36 cellular contexts compared by ENCODE assay signal in genomic region chr12:21745258-21745657, GRCh38. TPM values are rescaled to one million over a fixed set of nuclear protein-coding genes. Genes with fewer than 3 reads are reported as not detected.
"Had no signal": no experiment of that assay in that cellular context is flagged by ENCODE, and none has a peak within 500 bp of the region (broad histone marks: within the 10 kb centered on the region; RNA-seq: fewer than 3 reads in every experiment).

No MANE protein-coding gene starts in this region.

- H3K36me3 Mint-ChIP-seq: activated naive CD4-positive, alpha-beta T cell treated with anti-CD3 and anti-CD28 coated beads, Interleukin-2, amount 10 ng/mL, durations not matched to agents 7 days and 5 days; activated naive CD8-positive, alpha-beta T cell treated with anti-CD3 and anti-CD28 coated beads for 36 hours; activated naive CD8-positive, alpha-beta T cell treated with anti-CD3 and anti-CD28 coated beads, Interleukin-2, amount 10 ng/mL, durations not matched to agents 7 days and 5 days; brain had no signal

- H3K27ac ChIP-seq: adrenal gland, ascending aorta, body of pancreas, brain microvascular endothelial cell, breast epithelium, cardiac muscle cell had no signal

- H3K4me3 ChIP-seq: adrenal gland, ascending aorta, body of pancreas, breast epithelium, cardiac muscle cell had no signal

- H3K4me1 Mint-ChIP-seq: activated naive CD4-positive, alpha-beta T cell treated with anti-CD3 and anti-CD28 coated beads, Interleukin-2, amount 10 ng/mL, durations not matched to agents 7 days and 5 days; activated naive CD4-positive, alpha-beta T cell treated with anti-CD3 and anti-CD28 coated beads, Interleukin-2, amount 50 U/mL, for 24 hours; activated naive CD8-positive, alpha-beta T cell treated with anti-CD3 and anti-CD28 coated beads for 36 hours; activated naive CD8-positive, alpha-beta T cell treated with anti-CD3 and anti-CD28 coated beads, Interleukin-2, amount 10 ng/mL, durations not matched to agents 7 days and 5 days; activated naive CD8-positive, alpha-beta T cell treated with anti-CD3 and anti-CD28 coated beads, Interleukin-2, amount 50 U/mL, for 24 hours; activated T-helper 17 cell treated with anti-CD3 and anti-CD28 coated beads, Interleukin-2, amount 50 U/mL, for 72 hours; brain; central memory CD8-positive, alpha-beta T cell had no signal

- H3K4me3 Mint-ChIP-seq: activated naive CD4-positive, alpha-beta T cell treated with anti-CD3 and anti-CD28 coated beads for 36 hours; activated naive CD4-positive, alpha-beta T cell treated with anti-CD3 and anti-CD28 coated beads, Interleukin-2, amount 10 ng/mL, durations not matched to agents 7 days and 5 days; activated naive CD4-positive, alpha-beta T cell treated with anti-CD3 and anti-CD28 coated beads, Interleukin-2, amount 50 U/mL, for 24 hours; activated naive CD8-positive, alpha-beta T cell; activated naive CD8-positive, alpha-beta T cell treated with anti-CD3 and anti-CD28 coated beads for 36 hours; activated naive CD8-positive, alpha-beta T cell treated with anti-CD3 and anti-CD28 coated beads, Interleukin-2, amount 10 ng/mL, durations not matched to agents 7 days and 5 days; activated naive CD8-positive, alpha-beta T cell treated with anti-CD3 and anti-CD28 coated beads, Interleukin-2, amount 50 U/mL, for 24 hours; activated T-cell treated with anti-CD3 and anti-CD28 coated beads, Interleukin-2, amount 50 U/mL, for 4 hours; activated T-cell treated with anti-CD3 and anti-CD28 coated beads, Interleukin-2, amount 50 U/mL, for 72 hours; activated T-helper 1 cell treated with anti-CD3 and anti-CD28 coated beads, Interleukin-12 subunit alpha, Interleukin-12 subunit beta, Interleukin-2, Interleukin-4 antibody, amounts not matched to agents 30 ng/mL and 10 ng/mL and 1 ng/mL, durations not matched to agents 14 hours and 24 hours and 36 hours; activated T-helper 17 cell treated with anti-CD3 and anti-CD28 coated beads, Interleukin-2, amount 50 U/mL, for 72 hours; brain; central memory CD8-positive, alpha-beta T cell had no signal

- H3K9me3 Mint-ChIP-seq: activated naive CD4-positive, alpha-beta T cell treated with anti-CD3 and anti-CD28 coated beads, Interleukin-2, amount 10 ng/mL, durations not matched to agents 7 days and 5 days; activated T-cell treated with anti-CD3 and anti-CD28 coated beads, Interleukin-2, amount 50 U/mL, for 4 hours; activated T-helper 1 cell treated with anti-CD3 and anti-CD28 coated beads, Interleukin-12 subunit alpha, Interleukin-12 subunit beta, Interleukin-2, Interleukin-4 antibody, amounts not matched to agents 30 ng/mL and 10 ng/mL and 1 ng/mL, durations not matched to agents 14 hours and 24 hours and 36 hours; activated T-helper 2 cell treated with anti-CD3 and anti-CD28 coated beads, Interferon-gamma antibody, Interleukin-2, Interleukin-4, amounts not matched to agents 10 μg/mL and 5 μg/mL and 100 μg/mL, durations not matched to agents 14 hours and 24 hours and 36 hours had no signal

- H3K36me3 ChIP-seq: adrenal gland, ascending aorta, brain microvascular endothelial cell, breast epithelium, cardiac muscle cell had no signal

- DNase-seq: activated effector memory CD4-positive, alpha-beta T cell treated with anti-CD3 and anti-CD28 coated beads, Interleukin-2, amount 50 U/mL, for 16 hours; activated effector memory CD4-positive, alpha-beta T cell treated with Interleukin-2 at 50 U/mL for 16 hours; activated gamma-delta T cell; activated gamma-delta T cell treated with Interleukin-2 at 50 U/mL for 16 hours; activated naive CD4-positive, alpha-beta T cell; activated naive CD4-positive, alpha-beta T cell treated with anti-CD3 and anti-CD28 coated beads for 36 hours; activated naive CD4-positive, alpha-beta T cell treated with anti-CD3 and anti-CD28 coated beads, Interleukin-2, amount 10 ng/mL, durations not matched to agents 7 days and 5 days; activated naive CD4-positive, alpha-beta T cell treated with anti-CD3 and anti-CD28 coated beads, Interleukin-2, amount 50 U/mL, for 16 hours; activated naive CD4-positive, alpha-beta T cell treated with Interleukin-2 at 50 U/mL for 16 hours; activated naive CD8-positive, alpha-beta T cell treated with anti-CD3 and anti-CD28 coated beads for 36 hours; activated naive CD8-positive, alpha-beta T cell treated with anti-CD3 and anti-CD28 coated beads, Interleukin-2, amount 10 ng/mL, durations not matched to agents 7 days and 5 days; activated naive CD8-positive, alpha-beta T cell treated with anti-CD3 and anti-CD28 coated beads, Interleukin-2, amount 50 U/mL, for 24 hours; activated T-cell treated with anti-CD3 and anti-CD28 coated beads, Interleukin-2, amount 50 U/mL, for 4 hours; activated T-cell treated with anti-CD3 and anti-CD28 coated beads, Interleukin-2, amount 50 U/mL, for 48 hours; activated T-cell treated with anti-CD3 and anti-CD28 coated beads, Interleukin-2, amount 50 U/mL, for 72 hours; adrenal gland; amniotic stem cell; amygdala; anterior cingulate cortex; aorta; body of pancreas; brain microvascular endothelial cell; caudate nucleus; central memory CD4-positive, alpha-beta T cell; cerebellar nuclear complex had no signal

- H3K27me3 ChIP-seq: adrenal gland, ascending aorta, body of pancreas, brain microvascular endothelial cell, breast epithelium, cardiac muscle cell had no signal

- H3K27me3 Mint-ChIP-seq: activated naive CD4-positive, alpha-beta T cell treated with anti-CD3 and anti-CD28 coated beads, Interleukin-2, amount 10 ng/mL, durations not matched to agents 7 days and 5 days had no signal

- ATAC-seq: activated naive CD4-positive, alpha-beta T cell treated with anti-CD3 and anti-CD28 coated beads, Interleukin-2, amount 50 U/mL, for 72 hours; activated naive CD8-positive, alpha-beta T cell treated with anti-CD3 and anti-CD28 coated beads, Interleukin-2, amount 50 U/mL, for 24 hours; activated T-cell treated with anti-CD3 and anti-CD28 coated beads, Interleukin-2, amount 50 U/mL, for 4 hours; activated T-cell treated with anti-CD3 and anti-CD28 coated beads, Interleukin-2, amount 50 U/mL, for 72 hours; activated T-helper 17 cell treated with anti-CD3 and anti-CD28 coated beads, Interleukin-2, amount 50 U/mL, for 72 hours; body of pancreas had no signal

- H3K27ac Mint-ChIP-seq: activated naive CD4-positive, alpha-beta T cell treated with anti-CD3 and anti-CD28 coated beads for 36 hours; activated naive CD4-positive, alpha-beta T cell treated with anti-CD3 and anti-CD28 coated beads, Interleukin-2, amount 10 ng/mL, durations not matched to agents 7 days and 5 days; activated naive CD4-positive, alpha-beta T cell treated with anti-CD3 and anti-CD28 coated beads, Interleukin-2, amount 50 U/mL, for 24 hours; activated naive CD4-positive, alpha-beta T cell treated with anti-CD3 and anti-CD28 coated beads, Interleukin-2, amount 50 U/mL, for 72 hours; activated naive CD8-positive, alpha-beta T cell; activated naive CD8-positive, alpha-beta T cell treated with anti-CD3 and anti-CD28 coated beads for 36 hours; activated naive CD8-positive, alpha-beta T cell treated with anti-CD3 and anti-CD28 coated beads, Interleukin-2, amount 10 ng/mL, durations not matched to agents 7 days and 5 days; activated naive CD8-positive, alpha-beta T cell treated with anti-CD3 and anti-CD28 coated beads, Interleukin-2, amount 50 U/mL, for 24 hours; activated T-cell treated with anti-CD3 and anti-CD28 coated beads, Interleukin-2, amount 50 U/mL, for 72 hours; activated T-helper 1 cell treated with anti-CD3 and anti-CD28 coated beads, Interleukin-12 subunit alpha, Interleukin-12 subunit beta, Interleukin-2, Interleukin-4 antibody, amounts not matched to agents 30 ng/mL and 10 ng/mL and 1 ng/mL, durations not matched to agents 14 hours and 24 hours and 36 hours; activated T-helper 17 cell treated with anti-CD3 and anti-CD28 coated beads, Interleukin-2, amount 50 U/mL, for 72 hours; activated T-helper 2 cell treated with anti-CD3 and anti-CD28 coated beads, Interferon-gamma antibody, Interleukin-2, Interleukin-4, amounts not matched to agents 10 μg/mL and 5 μg/mL and 100 μg/mL, durations not matched to agents 14 hours and 24 hours and 36 hours; brain had no signal

- H3K9me3 ChIP-seq: adrenal gland, body of pancreas, breast epithelium had no signal

- H3K4me1 ChIP-seq: adrenal gland, ascending aorta, body of pancreas, breast epithelium had no signal

RNA-seq across cellular contexts. Expression of gene KCNJ8, which starts 29.2 kb away (rescaled TPM):
- total RNA-seq: activated naive CD4-positive, alpha-beta T cell treated with anti-CD3 and anti-CD28 coated beads for 36 hours; activated naive CD4-positive, alpha-beta T cell treated with anti-CD3 and anti-CD28 coated beads, Interleukin-2, amount 50 U/mL, for 72 hours; activated naive CD8-positive, alpha-beta T cell treated with anti-CD3 and anti-CD28 coated beads for 36 hours; activated naive CD8-positive, alpha-beta T cell treated with anti-CD3 and anti-CD28 coated beads, Interleukin-2, amount 10 ng/mL, durations not matched to agents 7 days and 5 days; activated T-cell treated with anti-CD3 and anti-CD28 coated beads, Interleukin-2, amount 50 U/mL, for 4 hours; activated T-cell treated with anti-CD3 and anti-CD28 coated beads, Interleukin-2, amount 50 U/mL, for 72 hours; activated T-helper 1 cell treated with anti-CD3 and anti-CD28 coated beads, Interleukin-12 subunit alpha, Interleukin-12 subunit beta, Interleukin-2, Interleukin-4 antibody, amounts not matched to agents 30 ng/mL and 10 ng/mL and 1 ng/mL, durations not matched to agents 14 hours and 24 hours and 36 hours; activated T-helper 17 cell treated with anti-CD3 and anti-CD28 coated beads, Interleukin-2, amount 50 U/mL, for 72 hours; activated T-helper 2 cell treated with anti-CD3 and anti-CD28 coated beads, Interferon-gamma antibody, Interleukin-2, Interleukin-4, amounts not matched to agents 10 μg/mL and 5 μg/mL and 100 μg/mL, durations not matched to agents 14 hours and 24 hours and 36 hours had no signal
